Comparison of ENCODE assay signal across 1 cellular context in the genomic region with DNA sequence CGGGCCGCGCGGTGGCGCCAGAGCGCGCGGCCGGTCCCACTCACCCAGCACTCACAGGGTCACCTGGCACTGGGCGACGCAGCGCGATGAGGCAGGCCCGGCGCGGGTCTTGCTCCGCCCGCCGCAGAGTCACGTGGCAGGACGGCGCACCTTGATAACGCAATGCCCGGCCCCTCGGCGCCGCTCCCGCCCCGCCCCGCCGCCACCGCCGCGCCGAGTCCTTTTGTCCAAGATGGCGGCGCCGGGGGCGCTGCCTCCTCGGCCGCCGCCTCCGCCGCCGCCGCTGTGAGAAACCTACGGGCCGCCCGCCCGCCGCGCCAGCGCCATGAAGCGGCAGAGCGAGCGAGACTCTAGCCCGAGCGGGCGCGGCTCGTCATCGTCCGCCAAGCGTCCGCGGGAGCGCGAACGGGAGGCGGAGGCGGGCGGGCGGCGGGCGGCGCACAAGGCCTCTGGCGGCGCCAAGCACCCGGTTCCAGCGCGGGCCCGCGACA.
TF ChIP-seq lines count a peak whose summit lies in the region.

A gene with protein sequence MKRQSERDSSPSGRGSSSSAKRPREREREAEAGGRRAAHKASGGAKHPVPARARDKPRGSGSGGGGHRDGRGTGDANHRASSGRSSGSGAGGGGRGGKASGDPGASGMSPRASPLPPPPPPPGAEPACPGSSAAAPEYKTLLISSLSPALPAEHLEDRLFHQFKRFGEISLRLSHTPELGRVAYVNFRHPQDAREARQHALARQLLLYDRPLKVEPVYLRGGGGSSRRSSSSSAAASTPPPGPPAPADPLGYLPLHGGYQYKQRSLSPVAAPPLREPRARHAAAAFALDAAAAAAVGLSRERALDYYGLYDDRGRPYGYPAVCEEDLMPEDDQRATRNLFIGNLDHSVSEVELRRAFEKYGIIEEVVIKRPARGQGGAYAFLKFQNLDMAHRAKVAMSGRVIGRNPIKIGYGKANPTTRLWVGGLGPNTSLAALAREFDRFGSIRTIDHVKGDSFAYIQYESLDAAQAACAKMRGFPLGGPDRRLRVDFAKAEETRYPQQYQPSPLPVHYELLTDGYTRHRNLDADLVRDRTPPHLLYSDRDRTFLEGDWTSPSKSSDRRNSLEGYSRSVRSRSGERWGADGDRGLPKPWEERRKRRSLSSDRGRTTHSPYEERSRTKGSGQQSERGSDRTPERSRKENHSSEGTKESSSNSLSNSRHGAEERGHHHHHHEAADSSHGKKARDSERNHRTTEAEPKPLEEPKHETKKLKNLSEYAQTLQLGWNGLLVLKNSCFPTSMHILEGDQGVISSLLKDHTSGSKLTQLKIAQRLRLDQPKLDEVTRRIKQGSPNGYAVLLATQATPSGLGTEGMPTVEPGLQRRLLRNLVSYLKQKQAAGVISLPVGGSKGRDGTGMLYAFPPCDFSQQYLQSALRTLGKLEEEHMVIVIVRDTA (plus strand): TSS at position 211 of the 491 bp plus-strand sequence. CDS start 115 bp downstream, at position 326.

TF ChIP-seq in K562, 482 proteins besides CTCF, POLR2A, EP300 and RAD21 (continued from another document):
- TF ChIP-seq, protein P1, sequence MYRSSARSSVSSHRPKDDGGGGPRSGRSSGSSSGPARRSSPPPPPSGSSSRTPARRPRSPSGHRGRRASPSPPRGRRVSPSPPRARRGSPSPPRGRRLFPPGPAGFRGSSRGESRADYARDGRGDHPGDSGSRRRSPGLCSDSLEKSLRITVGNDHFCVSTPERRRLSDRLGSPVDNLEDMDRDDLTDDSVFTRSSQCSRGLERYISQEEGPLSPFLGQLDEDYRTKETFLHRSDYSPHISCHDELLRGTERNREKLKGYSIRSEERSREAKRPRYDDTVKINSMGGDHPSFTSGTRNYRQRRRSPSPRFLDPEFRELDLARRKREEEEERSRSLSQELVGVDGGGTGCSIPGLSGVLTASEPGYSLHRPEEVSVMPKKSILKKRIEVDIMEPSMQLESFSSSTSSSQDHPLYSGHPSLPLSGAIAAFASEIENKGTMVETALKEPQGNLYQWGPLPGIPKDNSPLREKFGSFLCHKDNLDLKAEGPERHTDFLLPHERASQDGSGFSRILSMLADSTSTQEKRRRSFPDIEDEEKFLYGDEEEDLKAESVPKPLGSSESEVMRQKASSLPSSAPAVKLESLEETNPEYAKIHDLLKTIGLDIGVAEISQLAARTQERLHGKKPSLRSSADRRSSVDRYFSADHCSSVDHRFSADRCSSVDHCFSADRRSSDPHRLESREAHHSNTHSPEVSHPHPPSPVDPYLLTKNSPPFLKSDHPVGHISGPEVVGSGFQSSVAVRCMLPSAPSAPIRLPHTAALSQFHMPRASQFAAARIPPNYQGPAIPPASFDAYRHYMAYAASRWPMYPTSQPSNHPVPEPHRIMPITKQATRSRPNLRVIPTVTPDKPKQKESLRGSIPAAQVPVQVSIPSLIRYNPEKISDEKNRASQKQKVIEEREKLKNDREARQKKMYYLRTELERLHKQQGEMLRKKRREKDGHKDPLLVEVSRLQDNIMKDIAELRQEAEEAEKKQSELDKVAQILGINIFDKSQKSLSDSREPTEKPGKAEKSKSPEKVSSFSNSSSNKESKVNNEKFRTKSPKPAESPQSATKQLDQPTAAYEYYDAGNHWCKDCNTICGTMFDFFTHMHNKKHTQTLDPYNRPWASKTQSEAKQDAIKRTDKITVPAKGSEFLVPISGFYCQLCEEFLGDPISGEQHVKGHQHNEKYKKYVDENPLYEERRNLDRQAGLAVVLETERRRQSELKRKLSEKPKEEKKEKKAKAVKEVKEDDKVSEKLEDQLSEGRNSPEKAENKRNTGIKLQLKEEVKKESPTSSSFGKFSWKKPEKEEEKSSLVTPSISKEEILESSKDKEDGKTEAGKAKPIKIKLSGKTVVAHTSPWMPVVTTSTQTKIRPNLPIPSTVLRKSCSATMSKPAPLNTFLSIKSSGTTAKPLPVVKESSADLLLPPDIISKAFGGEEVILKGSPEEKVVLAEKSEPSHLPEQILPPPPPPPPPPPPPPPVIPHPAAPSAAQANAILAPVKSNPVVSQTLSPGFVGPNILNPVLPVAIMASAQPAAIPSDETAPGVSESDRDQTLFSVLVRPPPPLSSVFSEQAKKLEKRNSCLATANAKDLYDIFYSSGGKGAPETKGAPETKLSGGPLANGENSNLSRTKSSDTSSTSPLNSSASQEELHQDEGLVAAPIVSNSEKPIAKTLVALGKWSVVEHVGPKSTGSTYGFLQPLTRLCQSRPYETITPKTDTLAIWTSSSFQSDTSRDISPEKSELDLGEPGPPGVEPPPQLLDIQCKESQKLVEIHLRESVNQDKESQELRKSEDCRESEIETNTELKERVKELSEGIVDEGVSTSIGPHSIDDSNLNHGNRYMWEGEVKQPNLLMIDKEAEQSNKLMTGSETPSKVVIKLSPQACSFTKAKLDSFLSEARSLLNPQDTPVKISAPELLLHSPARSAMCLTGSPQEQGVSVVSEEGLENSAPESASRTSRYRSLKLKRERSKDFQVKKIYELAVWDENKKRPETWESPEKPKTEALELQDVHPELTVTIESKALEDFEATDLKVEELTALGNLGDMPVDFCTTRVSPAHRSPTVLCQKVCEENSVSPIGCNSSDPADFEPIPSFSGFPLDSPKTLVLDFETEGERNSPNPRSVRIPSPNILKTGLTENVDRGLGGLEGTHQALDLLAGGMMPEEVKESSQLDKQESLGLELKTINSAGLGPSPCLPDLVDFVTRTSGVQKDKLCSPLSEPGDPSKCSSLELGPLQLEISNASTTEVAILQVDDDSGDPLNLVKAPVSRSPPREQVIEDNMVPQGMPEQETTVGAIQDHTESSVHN (IDR thresholded peaks at IDR 0.05; ENCODE audit: borderline replicate concordance in 1 of 2, low read depth in 1 of 2), result no peak
- TF ChIP-seq, protein P2, sequence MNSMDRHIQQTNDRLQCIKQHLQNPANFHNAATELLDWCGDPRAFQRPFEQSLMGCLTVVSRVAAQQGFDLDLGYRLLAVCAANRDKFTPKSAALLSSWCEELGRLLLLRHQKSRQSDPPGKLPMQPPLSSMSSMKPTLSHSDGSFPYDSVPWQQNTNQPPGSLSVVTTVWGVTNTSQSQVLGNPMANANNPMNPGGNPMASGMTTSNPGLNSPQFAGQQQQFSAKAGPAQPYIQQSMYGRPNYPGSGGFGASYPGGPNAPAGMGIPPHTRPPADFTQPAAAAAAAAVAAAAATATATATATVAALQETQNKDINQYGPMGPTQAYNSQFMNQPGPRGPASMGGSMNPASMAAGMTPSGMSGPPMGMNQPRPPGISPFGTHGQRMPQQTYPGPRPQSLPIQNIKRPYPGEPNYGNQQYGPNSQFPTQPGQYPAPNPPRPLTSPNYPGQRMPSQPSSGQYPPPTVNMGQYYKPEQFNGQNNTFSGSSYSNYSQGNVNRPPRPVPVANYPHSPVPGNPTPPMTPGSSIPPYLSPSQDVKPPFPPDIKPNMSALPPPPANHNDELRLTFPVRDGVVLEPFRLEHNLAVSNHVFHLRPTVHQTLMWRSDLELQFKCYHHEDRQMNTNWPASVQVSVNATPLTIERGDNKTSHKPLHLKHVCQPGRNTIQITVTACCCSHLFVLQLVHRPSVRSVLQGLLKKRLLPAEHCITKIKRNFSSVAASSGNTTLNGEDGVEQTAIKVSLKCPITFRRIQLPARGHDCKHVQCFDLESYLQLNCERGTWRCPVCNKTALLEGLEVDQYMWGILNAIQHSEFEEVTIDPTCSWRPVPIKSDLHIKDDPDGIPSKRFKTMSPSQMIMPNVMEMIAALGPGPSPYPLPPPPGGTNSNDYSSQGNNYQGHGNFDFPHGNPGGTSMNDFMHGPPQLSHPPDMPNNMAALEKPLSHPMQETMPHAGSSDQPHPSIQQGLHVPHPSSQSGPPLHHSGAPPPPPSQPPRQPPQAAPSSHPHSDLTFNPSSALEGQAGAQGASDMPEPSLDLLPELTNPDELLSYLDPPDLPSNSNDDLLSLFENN (IDR thresholded peaks at IDR 0.05; ENCODE audit: low read depth in 2 of 2, low read length in 2 of 2), result no peak
- TF ChIP-seq, protein P3, sequence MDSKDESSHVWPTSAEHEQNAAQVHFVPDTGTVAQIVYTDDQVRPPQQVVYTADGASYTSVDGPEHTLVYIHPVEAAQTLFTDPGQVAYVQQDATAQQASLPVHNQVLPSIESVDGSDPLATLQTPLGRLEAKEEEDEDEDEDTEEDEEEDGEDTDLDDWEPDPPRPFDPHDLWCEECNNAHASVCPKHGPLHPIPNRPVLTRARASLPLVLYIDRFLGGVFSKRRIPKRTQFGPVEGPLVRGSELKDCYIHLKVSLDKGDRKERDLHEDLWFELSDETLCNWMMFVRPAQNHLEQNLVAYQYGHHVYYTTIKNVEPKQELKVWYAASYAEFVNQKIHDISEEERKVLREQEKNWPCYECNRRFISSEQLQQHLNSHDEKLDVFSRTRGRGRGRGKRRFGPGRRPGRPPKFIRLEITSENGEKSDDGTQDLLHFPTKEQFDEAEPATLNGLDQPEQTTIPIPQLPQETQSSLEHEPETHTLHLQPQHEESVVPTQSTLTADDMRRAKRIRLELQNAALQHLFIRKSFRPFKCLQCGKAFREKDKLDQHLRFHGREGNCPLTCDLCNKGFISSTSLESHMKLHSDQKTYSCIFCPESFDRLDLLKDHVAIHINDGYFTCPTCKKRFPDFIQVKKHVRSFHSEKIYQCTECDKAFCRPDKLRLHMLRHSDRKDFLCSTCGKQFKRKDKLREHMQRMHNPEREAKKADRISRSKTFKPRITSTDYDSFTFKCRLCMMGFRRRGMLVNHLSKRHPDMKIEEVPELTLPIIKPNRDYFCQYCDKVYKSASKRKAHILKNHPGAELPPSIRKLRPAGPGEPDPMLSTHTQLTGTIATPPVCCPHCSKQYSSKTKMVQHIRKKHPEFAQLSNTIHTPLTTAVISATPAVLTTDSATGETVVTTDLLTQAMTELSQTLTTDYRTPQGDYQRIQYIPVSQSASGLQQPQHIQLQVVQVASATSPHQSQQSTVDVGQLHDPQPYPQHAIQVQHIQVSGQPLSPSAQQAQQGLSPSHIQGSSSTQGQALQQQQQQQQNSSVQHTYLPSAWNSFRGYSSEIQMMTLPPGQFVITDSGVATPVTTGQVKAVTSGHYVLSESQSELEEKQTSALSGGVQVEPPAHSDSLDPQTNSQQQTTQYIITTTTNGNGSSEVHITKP (IDR thresholded peaks at IDR 0.05; ENCODE audit: partially characterized antibody), result peak; percentile 80
- TF ChIP-seq TCF7 (IDR thresholded peaks at IDR 0.05; ENCODE audit: borderline replicate concordance) (no peak), MYC (IDR thresholded peaks at IDR 0.05; ENCODE audit: low read depth, low read length) (peak; percentile 85), MYC (CRISPR knock-in tag; IDR thresholded peaks at IDR 0.05; ENCODE audit: borderline replicate concordance, low read depth) (no peak), NFATC3 (IDR thresholded peaks at IDR 0.05) (no peak), SREBF1 (IDR thresholded peaks at IDR 0.05; ENCODE audit: borderline replicate concordance, low read depth, low read length) (no peak), ZNF668 (CRISPR knock-in tag; IDR thresholded peaks at IDR 0.05) (no peak), ASH1L (IDR thresholded peaks at IDR 0.05; ENCODE audit: borderline replicate concordance, low read depth, partially characterized antibody) (no peak), MAFF (IDR thresholded peaks at IDR 0.05; ENCODE audit: low read length) (no peak), ZNF143 (CRISPR knock-in tag; IDR thresholded peaks at IDR 0.05) (no peak), BCL6 (CRISPR knock-in tag; IDR thresholded peaks at IDR 0.05) (no peak), RNF2 (IDR thresholded peaks at IDR 0.05) (peak; percentile 31; the same call in 1 of the 2 replicates), HDAC8 (tag; IDR thresholded peaks at IDR 0.05) (no peak), SMAD3 (CRISPR knock-in tag; conservative IDR thresholded peaks at IDR 0.05) (no peak), U2AF2 (optimal IDR thresholded peaks at IDR 0.05; ENCODE audit: low read depth, low read length) (no peak), ZKSCAN8 (CRISPR knock-in tag; IDR thresholded peaks at IDR 0.05) (no peak)
- TF ChIP-seq, protein P4, sequence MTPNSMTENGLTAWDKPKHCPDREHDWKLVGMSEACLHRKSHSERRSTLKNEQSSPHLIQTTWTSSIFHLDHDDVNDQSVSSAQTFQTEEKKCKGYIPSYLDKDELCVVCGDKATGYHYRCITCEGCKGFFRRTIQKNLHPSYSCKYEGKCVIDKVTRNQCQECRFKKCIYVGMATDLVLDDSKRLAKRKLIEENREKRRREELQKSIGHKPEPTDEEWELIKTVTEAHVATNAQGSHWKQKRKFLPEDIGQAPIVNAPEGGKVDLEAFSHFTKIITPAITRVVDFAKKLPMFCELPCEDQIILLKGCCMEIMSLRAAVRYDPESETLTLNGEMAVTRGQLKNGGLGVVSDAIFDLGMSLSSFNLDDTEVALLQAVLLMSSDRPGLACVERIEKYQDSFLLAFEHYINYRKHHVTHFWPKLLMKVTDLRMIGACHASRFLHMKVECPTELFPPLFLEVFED (CRISPR knock-in tag; conservative IDR thresholded peaks at IDR 0.05), result no peak
- TF ChIP-seq, protein P5, sequence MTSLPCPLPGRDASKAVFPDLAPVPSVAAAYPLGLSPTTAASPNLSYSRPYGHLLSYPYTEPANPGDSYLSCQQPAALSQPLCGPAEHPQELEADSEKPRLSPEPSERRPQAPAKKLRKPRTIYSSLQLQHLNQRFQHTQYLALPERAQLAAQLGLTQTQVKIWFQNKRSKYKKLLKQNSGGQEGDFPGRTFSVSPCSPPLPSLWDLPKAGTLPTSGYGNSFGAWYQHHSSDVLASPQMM (CRISPR knock-in tag; IDR thresholded peaks at IDR 0.05), result no peak
- TF ChIP-seq, protein P6, sequence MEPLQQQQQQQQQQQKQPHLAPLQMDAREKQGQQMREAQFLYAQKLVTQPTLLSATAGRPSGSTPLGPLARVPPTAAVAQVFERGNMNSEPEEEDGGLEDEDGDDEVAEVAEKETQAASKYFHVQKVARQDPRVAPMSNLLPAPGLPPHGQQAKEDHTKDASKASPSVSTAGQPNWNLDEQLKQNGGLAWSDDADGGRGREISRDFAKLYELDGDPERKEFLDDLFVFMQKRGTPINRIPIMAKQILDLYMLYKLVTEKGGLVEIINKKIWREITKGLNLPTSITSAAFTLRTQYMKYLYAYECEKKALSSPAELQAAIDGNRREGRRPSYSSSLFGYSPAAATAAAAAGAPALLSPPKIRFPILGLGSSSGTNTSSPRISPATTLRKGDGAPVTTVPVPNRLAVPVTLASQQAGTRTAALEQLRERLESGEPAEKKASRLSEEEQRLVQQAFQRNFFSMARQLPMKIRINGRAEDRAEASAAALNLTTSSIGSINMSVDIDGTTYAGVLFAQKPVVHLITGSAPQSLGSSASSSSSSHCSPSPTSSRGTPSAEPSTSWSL (CRISPR knock-in tag; IDR thresholded peaks at IDR 0.05; ENCODE audit: borderline replicate concordance), result no peak
TF ChIP-seq in K562: peak in this region for 76.
